In the genomic region with DNA sequence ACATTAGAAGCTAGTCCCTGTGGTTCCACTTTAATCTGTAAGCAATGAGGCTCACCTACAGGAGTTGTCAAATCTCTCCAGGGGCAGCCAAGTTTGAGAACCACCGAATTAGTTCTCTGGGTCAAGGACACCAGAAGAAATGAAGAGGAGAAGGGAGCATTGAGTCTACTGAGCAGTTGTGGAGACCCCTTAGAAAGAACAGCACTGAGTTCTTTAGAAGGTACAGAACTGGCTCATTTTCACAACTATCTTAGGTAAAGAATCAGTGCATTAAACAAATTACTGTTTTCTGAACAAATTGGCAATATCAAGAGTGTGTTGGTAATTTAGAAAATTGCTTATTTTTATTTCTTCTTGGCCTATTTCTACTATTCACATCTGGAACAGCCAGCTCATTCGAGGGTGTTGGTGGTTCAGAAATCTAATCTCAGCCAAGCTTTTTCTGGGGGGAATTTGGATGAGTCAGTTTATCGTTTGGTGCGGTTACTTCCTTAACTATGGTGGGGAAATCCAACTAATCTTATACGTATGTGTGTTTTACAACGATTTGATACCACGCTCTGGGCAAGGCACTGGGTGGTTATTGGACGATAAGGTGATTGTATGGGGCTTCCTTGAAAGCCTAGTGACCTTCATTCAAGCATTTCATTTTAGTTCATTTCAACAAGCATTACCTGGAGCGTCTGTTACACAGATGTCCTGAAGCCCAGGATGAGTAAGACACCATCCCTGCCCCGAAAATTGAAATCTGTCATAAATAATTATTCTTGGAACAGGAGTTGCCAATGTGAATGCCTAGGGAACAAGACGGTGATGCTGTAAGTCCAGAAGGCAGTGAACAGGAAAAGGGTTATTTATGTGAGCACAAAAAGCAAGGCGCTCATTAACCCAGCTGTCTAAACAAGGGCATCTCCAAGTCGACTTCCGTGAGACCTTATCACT, we compare ENCODE assay signal across 11 cellular contexts. TPM values are rescaled to one million over a fixed set of nuclear protein-coding genes. Genes with fewer than 3 reads are reported as not detected.
DNase-seq lines count a peak whose midpoint lies in the region; ATAC-seq and TF ChIP-seq lines count a peak whose summit lies in the region.
"Had no signal": no experiment of that assay in that cellular context is flagged by ENCODE, and none has a peak within 500 bp of the region (broad histone marks: within the 10 kb centered on the region; RNA-seq: fewer than 3 reads in every experiment).

No MANE protein-coding gene starts in this region.

- H3K36me3 ChIP-seq in GM23248 (ENCODE audit: low read depth) (no peaks in the 10 kb centered on the region), osteoblast (ENCODE audit: insufficient read depth, low read length) (no peaks in the 10 kb centered on the region)

- 0 out of 2 replicates have a peak overlapping the region, but pooled peaks have one; percentile 1 for H3K9ac ChIP-seq in GM23248

- H3K4me2 ChIP-seq in GM23248 (ENCODE audit: unreplicated experiment): peak overlapping the region; percentile 69
- peak overlapping the region; percentile 13 for H3K4me2 ChIP-seq in osteoblast (ENCODE audit: insufficient read depth, low read length)

- peaks cover 27% of the 10 kb centered on the region for H3K4me1 ChIP-seq in GM23248 (ENCODE audit: insufficient read depth)
- peaks cover 9% of the 10 kb centered on the region for H3K4me1 ChIP-seq in osteoblast (ENCODE audit: insufficient read depth, low read length)

- no peaks in the 10 kb centered on the region for H3K9me3 Mint-ChIP-seq in activated T-helper 17 cell treated with anti-CD3 and anti-CD28 coated beads, Interleukin-2, amount 50 U/mL, for 72 hours

- H3K27ac Mint-ChIP-seq in activated T-helper 17 cell treated with anti-CD3 and anti-CD28 coated beads, Interleukin-2, amount 50 U/mL, for 72 hours: peak overlapping the region; percentile 42

- H3K9me2 ChIP-seq in GM23248 (ENCODE audit: insufficient read depth): no peaks in the 10 kb centered on the region

- in situ Hi-C loops in GM23248 (cut with MboI): no loop called here

- WGBS in GM23248 (ENCODE audit: low coverage in 1 of 2, low lambda C conversion rate in 2 of 2, missing lambda C conversion rate in 2 of 2), 2 experiments: 5 to 6% methylated on average over 14 of the region's 14 CpGs

- H4K20me1 ChIP-seq in GM23248 (ENCODE audit: insufficient read depth) (no peaks in the 10 kb centered on the region), osteoblast (ENCODE audit: insufficient read depth, low read length) (no peaks in the 10 kb centered on the region)

- H3K27ac ChIP-seq in GM23248 (peak overlapping the region; percentile 62), osteoblast (ENCODE audit: low read depth, low read length) (peak overlapping the region; percentile 63)
- H3K27ac ChIP-seq: SK-N-MC had no signal

- H3K4me3 ChIP-seq in GM23248 (no peak overlapping the region), osteoblast (ENCODE audit: insufficient read depth, low read length) (no peak overlapping the region)
- H3K4me3 ChIP-seq: SK-N-MC had no signal

- no peaks in the 10 kb centered on the region for H3K36me3 Mint-ChIP-seq in activated T-helper 17 cell treated with anti-CD3 and anti-CD28 coated beads, Interleukin-2, amount 50 U/mL, for 72 hours (ENCODE audit: low read depth)

- H3K27me3 ChIP-seq in GM23248 (replicated peaks; ENCODE audit: insufficient read depth): no peaks in the 10 kb centered on the region
- peaks cover 11% of the 10 kb centered on the region for H3K27me3 ChIP-seq in osteoblast (ENCODE audit: insufficient read depth, low read length)

- peak; percentile 35 for DNase-seq in GM10266 (ENCODE audit: extremely low spot score)
- DNase-seq in GM23248: peak; percentile 86
- DNase-seq in osteoblast (ENCODE audit: insufficient read length, low spot score, missing footprints): peak; percentile 85
- no peak for DNase-seq in NCI-H446 (lab: John Stamatoyannopoulos, UW)
- no peak for DNase-seq in stimulated activated CD4-positive, alpha-beta T cell treated with anti-CD3 and anti-CD28 coated beads, Interleukin-2, amount 100 ng/mL, for 24 hours
- no peak for DNase-seq in NCI-H446 treated with DMSO at 0.1 percent for 48 hours (lab: John Stamatoyannopoulos, UW)
- DNase-seq: DMS79 treated with DMSO at 0.1 percent for 48 hours had no signal

- peaks cover 27% of the 10 kb centered on the region for H3K27me3 Mint-ChIP-seq in activated T-helper 17 cell treated with anti-CD3 and anti-CD28 coated beads, Interleukin-2, amount 50 U/mL, for 72 hours

- no peaks in the 10 kb centered on the region for H3K79me2 ChIP-seq in GM23248 (ENCODE audit: insufficient read depth)
- no peaks in the 10 kb centered on the region for H3K79me2 ChIP-seq in osteoblast (ENCODE audit: insufficient read depth, low read length)

- TF ChIP-seq CTCF in GM10266 (IDR thresholded peaks at IDR 0.05; ENCODE audit: control insufficient read depth, insufficient read depth, low read depth, missing control alignments) (no peak), osteoblast (IDR thresholded peaks at IDR 0.05; ENCODE audit: extremely low read depth, low read depth, low read length) (no peak)

- H3K4me1 Mint-ChIP-seq in activated T-helper 17 cell treated with anti-CD3 and anti-CD28 coated beads, Interleukin-2, amount 50 U/mL, for 72 hours: peaks cover 5% of the 10 kb centered on the region

- H2AFZ ChIP-seq in GM23248 (no peak overlapping the region), osteoblast (ENCODE audit: low read length) (no peak overlapping the region)

- peaks cover 14% of the 10 kb centered on the region for H3F3A ChIP-seq in GM23248 (ENCODE audit: insufficient read depth)

- ATAC-seq in activated T-helper 17 cell treated with anti-CD3 and anti-CD28 coated beads, Interleukin-2, amount 50 U/mL, for 72 hours (replicated peaks): peak; percentile 90
- ATAC-seq: HepG2 had no signal

- H3K9me3 ChIP-seq in GM23248 (ENCODE audit: low read depth) (no peaks in the 10 kb centered on the region), osteoblast (ENCODE audit: low read depth, low read length) (no peaks in the 10 kb centered on the region)

- H3K4me3 Mint-ChIP-seq in activated T-helper 17 cell treated with anti-CD3 and anti-CD28 coated beads, Interleukin-2, amount 50 U/mL, for 72 hours: peak overlapping the region; percentile 34

RNA-seq across cellular contexts. Expression of a gene that starts 52.0 kb away (rescaled TPM):
- total RNA-seq in GM23248 (2014; rRNA removed; shearing (Covaris generic)): not detected in 2 replicates
- not detected in 2 replicates for polyA plus RNA-seq in GM23248 (2016; fragmentation: Nextera tagmentation; extraction: Ambion mirVana)
- not detected for total RNA-seq in activated T-helper 17 cell treated with anti-CD3 and anti-CD28 coated beads, Interleukin-2, amount 50 U/mL, for 72 hours
- total RNA-seq in osteoblast: under 0.01 TPM in 1 of 2 replicates, not detected in the other
- total RNA-seq: cardiac septum had no signal

Comparison
In these comparisons a context has a peak if more than half of its experiments do, and no peak if none do; other contexts are left out.
1. DNase-seq: peak in GM10266 (single experiment), GM23248 (single experiment) and osteoblast (single experiment); none in NCI-H446 (0 of 2), stimulated activated CD4-positive, alpha-beta T cell treated with anti-CD3 and anti-CD28 coated beads, Interleukin-2, amount 100 ng/mL, for 24 hours (0 of 2) and NCI-H446 treated with DMSO at 0.1 percent for 48 hours (single experiment).